19 cellular contexts compared by ENCODE assay signal in the genomic region with DNA sequence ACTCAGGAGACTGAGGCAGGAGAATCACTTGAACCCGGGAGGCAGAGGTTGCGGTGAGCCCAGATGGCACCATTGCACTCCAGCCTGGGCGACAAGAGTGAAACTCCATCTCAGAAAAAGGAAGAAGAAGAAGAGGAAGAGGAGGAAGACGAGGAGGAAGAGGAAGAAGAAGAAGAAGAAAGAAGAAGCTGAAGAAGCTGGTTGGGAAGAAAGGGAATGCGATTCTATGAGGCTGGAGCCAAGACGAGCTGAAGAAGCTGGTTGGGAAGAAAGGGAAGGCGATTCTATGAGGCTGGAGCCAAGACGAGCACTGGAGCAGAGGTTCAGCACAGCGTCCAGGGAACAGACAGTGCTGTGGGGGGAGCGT. TPM values are rescaled to one million over a fixed set of nuclear protein-coding genes. Genes with fewer than 3 reads are reported as not detected.
A peak's percentile ranks its signal among the peaks of the same experiment; 100 is the strongest.
DNase-seq lines count a peak whose midpoint lies in the region; ATAC-seq, FAIRE-seq and TF ChIP-seq lines count a peak whose summit lies in the region.
"Had no signal": no experiment of that assay in that cellular context is flagged by ENCODE, and none has a peak within 500 bp of the region (broad histone marks: within the 10 kb centered on the region; RNA-seq: fewer than 3 reads in every experiment).

No MANE protein-coding gene starts in this region.

- H4K20me1 ChIP-seq in astrocyte (ENCODE audit: insufficient read depth, low read length) = no peaks in the 10 kb centered on the region
- no peaks in the 10 kb centered on the region for H4K20me1 ChIP-seq in Karpas-422 (ENCODE audit: insufficient read depth, low read depth, low read length)

- no peaks in the 10 kb centered on the region for H3K79me2 ChIP-seq in astrocyte (ENCODE audit: insufficient read depth, low read length)
- H3K79me2 ChIP-seq in Karpas-422 (ENCODE audit: low read length) = no peaks in the 10 kb centered on the region

- H3K4me3 Mint-ChIP-seq in astrocyte (ENCODE audit: unreplicated experiment) (no peak overlapping the region), neural crest cell (no peak overlapping the region)

- H3K4me1 Mint-ChIP-seq in astrocyte (ENCODE audit: low read depth, unreplicated experiment) (peaks cover 10% of the 10 kb centered on the region), neural crest cell (peaks cover 5% of the 10 kb centered on the region)

- WGBS in aorta, 2 donors = 73 to 74% methylated on average over 10 of the region's 10 CpGs

- H3K9me3 ChIP-seq in right atrium auricular region (no peaks in the 10 kb centered on the region), astrocyte (ENCODE audit: insufficient read depth, low read depth, low read length) (no peaks in the 10 kb centered on the region), aorta (ENCODE audit: control insufficient read depth, low read length) (no peaks in the 10 kb centered on the region), Karpas-422 (ENCODE audit: low read length) (no peaks in the 10 kb centered on the region)

- H3K4me1 ChIP-seq in right atrium auricular region = peaks cover 0 to 21% of the 10 kb centered on the region in 2 donors
- H3K4me1 ChIP-seq in astrocyte (ENCODE audit: insufficient read depth, low read length) = peaks cover 6% of the 10 kb centered on the region
- no peaks in the 10 kb centered on the region for H3K4me1 ChIP-seq in aorta (ENCODE audit: control insufficient read depth in 1 of 2, insufficient read depth in 2 of 2, low read length in 2 of 2)
- no peaks in the 10 kb centered on the region for H3K4me1 ChIP-seq in Karpas-422 (ENCODE audit: low read length)

- FAIRE-seq in astrocyte (lab: Jason Lieb, UNC) = no peak
- FAIRE-seq: A204.1, GM12891 had no signal

- no peaks in the 10 kb centered on the region for H3K36me3 ChIP-seq in right atrium auricular region
- no peaks in the 10 kb centered on the region for H3K36me3 ChIP-seq in astrocyte (ENCODE audit: insufficient read depth, low read length)
- H3K36me3 ChIP-seq in aorta (ENCODE audit: control insufficient read depth in 1 of 2, insufficient read depth in 2 of 2, low read length in 1 of 2) = no peaks in the 10 kb centered on the region
- H3K36me3 ChIP-seq in Karpas-422 (ENCODE audit: insufficient read depth, low read length) = no peaks in the 10 kb centered on the region

- DNase-seq in left ventricle myocardium superior = no peak
- DNase-seq in right atrium auricular region (ENCODE audit: low spot score) = no peak
- DNase-seq in astrocyte (ENCODE audit: low read depth) = no peak
- no peak for DNase-seq in neural crest cell (ENCODE audit: low read depth, low spot score)
- no peak for DNase-seq in aorta
- DNase-seq in Karpas-422 = no peak
- no peak for DNase-seq in NCI-H1436 (lab: John Stamatoyannopoulos, UW)
- DNase-seq: COR-L47, GF-D8, HFFc6, KG1, NCI-H1105 treated with DMSO at 0.1 percent for 48 hours, NCI-H2029, NCI-H2171 treated with DMSO at 0.1 percent for 48 hours, NCI-H446 treated with DMSO at 0.1 percent for 48 hours had no signal

- H3K4me2 ChIP-seq in astrocyte (ENCODE audit: low read length) (no peak overlapping the region), Karpas-422 (ENCODE audit: low read depth, low read length, poor library complexity, severe bottlenecking) (no peak overlapping the region)

- no peak overlapping the region for H2AFZ ChIP-seq in astrocyte (ENCODE audit: low read depth, low read length)
- no peak overlapping the region for H2AFZ ChIP-seq in Karpas-422 (ENCODE audit: low read length)

- H3K27ac Mint-ChIP-seq in astrocyte (ENCODE audit: unreplicated experiment) = peak overlapping the region; percentile 81
- H3K27ac Mint-ChIP-seq in neural crest cell (ENCODE audit: unreplicated experiment) = peak overlapping the region; percentile 50
- H3K27ac Mint-ChIP-seq: HFFc6 had no signal

- H3K4me3 ChIP-seq in right atrium auricular region (no peak overlapping the region), astrocyte (ENCODE audit: insufficient read depth, low read depth, low read length) (no peak overlapping the region), aorta (ENCODE audit: low read length in 2 of 2) (no peak overlapping the region), Karpas-422 (ENCODE audit: low read length) (no peak overlapping the region)
- H3K4me3 ChIP-seq: SK-N-MC had no signal

- no peaks in the 10 kb centered on the region for H3K27me3 ChIP-seq in right atrium auricular region
- H3K27me3 ChIP-seq in astrocyte (ENCODE audit: insufficient read depth, low read length) = no peaks in the 10 kb centered on the region
- H3K27me3 ChIP-seq in aorta (ENCODE audit: control insufficient read depth in 1 of 2, insufficient read depth in 2 of 2, low read length in 1 of 2) = no peaks in the 10 kb centered on the region
- H3K27me3 ChIP-seq in Karpas-422 (ENCODE audit: low read length) = no peaks in the 10 kb centered on the region

- H3K36me3 Mint-ChIP-seq in astrocyte (ENCODE audit: low read depth, unreplicated experiment) = no peaks in the 10 kb centered on the region
- H3K36me3 Mint-ChIP-seq in neural crest cell (ENCODE audit: low read depth) = no peaks in the 10 kb centered on the region

- no peak overlapping the region for H3K27ac ChIP-seq in right atrium auricular region
- H3K27ac ChIP-seq in astrocyte (ENCODE audit: low read depth, low read length) = no peak overlapping the region
- no peak overlapping the region for H3K27ac ChIP-seq in aorta (ENCODE audit: low read depth in 1 of 2, low read length in 2 of 2)
- H3K27ac ChIP-seq in Karpas-422 (ENCODE audit: low read length) = no peak overlapping the region
- H3K27ac ChIP-seq: SK-N-MC had no signal

- H3K9me2 ChIP-seq in Karpas-422 (replicated peaks; ENCODE audit: insufficient read depth, low read length) = no peaks in the 10 kb centered on the region

- peak; percentile 12 for ATAC-seq in left ventricle myocardium superior
- peak; percentile 6 for ATAC-seq in aorta (ENCODE audit: low FRiP score)
- ATAC-seq in HG03025 (IDR thresholded peaks at IDR 0.05; ENCODE audit: low FRiP score, unreplicated experiment) = no peak

- H3K9ac ChIP-seq in astrocyte (ENCODE audit: low read length) = no peak overlapping the region
- H3K9ac ChIP-seq in Karpas-422 (ENCODE audit: low read length) = no peak overlapping the region

- TF ChIP-seq CTCF in right atrium auricular region (IDR thresholded peaks at IDR 0.05) (no peak), astrocyte (IDR thresholded peaks at IDR 0.05; ENCODE audit: insufficient read depth, low read depth, low read length) (no peak), neural crest cell (conservative IDR thresholded peaks at IDR 0.05) (no peak)

- H3K27me3 Mint-ChIP-seq in astrocyte (ENCODE audit: low read depth, unreplicated experiment) = peaks cover 20% of the 10 kb centered on the region
- no peaks in the 10 kb centered on the region for H3K27me3 Mint-ChIP-seq in neural crest cell (ENCODE audit: low read depth)

- H3K9me3 Mint-ChIP-seq in astrocyte (ENCODE audit: unreplicated experiment) = peaks cover 4% of the 10 kb centered on the region
- H3K9me3 Mint-ChIP-seq in neural crest cell = no peaks in the 10 kb centered on the region
- H3K9me3 Mint-ChIP-seq: HFFc6 had no signal

- intact Hi-C loops in left ventricle myocardium superior (cut with micrococcal nuclease) (no loop called here), aorta (cut with DNase I) (loop anchor here in 1 of 2 donors (5.0 kb wide), 1 partner anchor 234 kb away; no protein-coding TSS in a partner anchor)

RNA-seq across cellular contexts. Expression of a gene that starts 30.3 kb away (rescaled TPM):
- total RNA-seq in left ventricle myocardium superior (3.6 TPM), right atrium auricular region (1 to 10 TPM; 4.0 to 6.1 TPM), astrocyte (14.5 and 15.7 TPM in 2 replicates), neural crest cell (35.7 and 36.8 TPM in 2 replicates), aorta (10 to 100 TPM; 18.1 to 21.9 TPM)
- polyA plus RNA-seq in aorta = 1 to 10 TPM; 2.8 to 7.5 TPM
- total RNA-seq in Karpas-422 (2014; rRNA removed; shearing (Covaris generic); ENCODE audit: low replicate concordance) = 17.8 and 58.6 TPM in 2 replicates
